ENCODE assay signal across 22 cellular contexts in the genomic region with DNA sequence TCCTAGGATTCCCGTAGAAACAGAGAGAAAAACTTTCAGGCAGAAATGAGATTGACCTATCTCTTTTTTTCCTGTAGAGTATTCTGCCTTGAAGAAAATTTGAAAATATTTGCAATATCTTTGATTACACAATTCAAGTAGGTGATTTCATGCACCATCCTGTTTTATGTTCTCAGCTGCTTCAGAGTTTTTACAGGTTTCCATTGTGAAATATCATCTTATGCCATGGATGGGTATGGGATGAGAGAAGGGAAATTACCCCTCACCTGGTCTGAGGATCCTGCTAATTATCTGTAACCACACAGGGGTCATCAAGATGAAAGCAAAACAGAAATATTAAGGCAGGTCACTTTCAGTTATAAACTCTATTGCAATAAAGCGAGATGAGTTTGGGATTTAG.
"Had no signal": no experiment of that assay in that cellular context is flagged by ENCODE, and none has a peak within 500 bp of the region (broad histone marks: within the 10 kb centered on the region; RNA-seq: fewer than 3 reads in every experiment).

No MANE protein-coding gene starts in this region.

- H3K9me3 Mint-ChIP-seq: activated CD4-positive, alpha-beta T cell treated with anti-CD3 and anti-CD28 coated beads, Interleukin-2, amount 10 ng/mL, durations not matched to agents 24 days and 14 days; activated CD8-positive, alpha-beta T cell treated with anti-CD3 and anti-CD28 coated beads for 36 hours; activated naive CD4-positive, alpha-beta T cell treated with anti-CD3 and anti-CD28 coated beads for 36 hours; activated naive CD8-positive, alpha-beta T cell treated with anti-CD3 and anti-CD28 coated beads, Interleukin-2, amount 50 U/mL, for 24 hours; activated T-helper 2 cell treated with anti-CD3 and anti-CD28 coated beads, Interferon-gamma antibody, Interleukin-2, Interleukin-4, amounts not matched to agents 10 μg/mL and 5 μg/mL and 100 μg/mL, durations not matched to agents 14 hours and 24 hours and 36 hours; memory B cell; neural progenitor cell; stimulated activated memory B cell treated with anti-CD40 and anti-IgM and Interleukin-4, amounts not matched to agents 10 μg/mL and 1 μg/mL and 100 μg/mL, for 72 hours had no signal

- H3K27ac Mint-ChIP-seq: activated CD4-positive, alpha-beta T cell treated with anti-CD3 and anti-CD28 coated beads, Interleukin-2, amount 10 ng/mL, durations not matched to agents 24 days and 14 days; activated CD8-positive, alpha-beta T cell treated with anti-CD3 and anti-CD28 coated beads for 36 hours; activated naive CD4-positive, alpha-beta T cell treated with anti-CD3 and anti-CD28 coated beads for 36 hours; activated naive CD8-positive, alpha-beta T cell treated with anti-CD3 and anti-CD28 coated beads, Interleukin-2, amount 50 U/mL, for 24 hours; activated T-helper 2 cell treated with anti-CD3 and anti-CD28 coated beads, Interferon-gamma antibody, Interleukin-2, Interleukin-4, amounts not matched to agents 10 μg/mL and 5 μg/mL and 100 μg/mL, durations not matched to agents 14 hours and 24 hours and 36 hours; memory B cell; naive thymus-derived CD4-positive, alpha-beta T cell; neural progenitor cell; stimulated activated memory B cell treated with anti-CD40 and anti-IgM and Interleukin-4, amounts not matched to agents 10 μg/mL and 1 μg/mL and 100 μg/mL, for 72 hours had no signal

- H3K9me3 ChIP-seq: mucosa of descending colon, pancreas, right lobe of liver, thoracic aorta, upper lobe of right lung had no signal

- H3K4me1 ChIP-seq: neural progenitor cell, pancreas, right lobe of liver, upper lobe of right lung had no signal

- H3K27ac ChIP-seq: brain microvascular endothelial cell, coronary artery, neural progenitor cell, pancreas, right lobe of liver, thoracic aorta, upper lobe of right lung had no signal

- H3K27me3 ChIP-seq: brain microvascular endothelial cell, neural progenitor cell, pancreas, right lobe of liver, upper lobe of right lung had no signal

- H3K4me1 Mint-ChIP-seq: activated CD4-positive, alpha-beta T cell treated with anti-CD3 and anti-CD28 coated beads, Interleukin-2, amount 10 ng/mL, durations not matched to agents 24 days and 14 days; memory B cell; naive thymus-derived CD4-positive, alpha-beta T cell; neural progenitor cell had no signal

- H3K36me3 ChIP-seq: brain microvascular endothelial cell, neural progenitor cell, pancreas, right lobe of liver, thoracic aorta, upper lobe of right lung had no signal

- H3K36me3 Mint-ChIP-seq: memory B cell; naive thymus-derived CD4-positive, alpha-beta T cell; neural progenitor cell; stimulated activated memory B cell treated with anti-CD40 and anti-IgM and Interleukin-4, amounts not matched to agents 10 μg/mL and 1 μg/mL and 100 μg/mL, for 72 hours had no signal

- H3K4me3 Mint-ChIP-seq: activated CD4-positive, alpha-beta T cell treated with anti-CD3 and anti-CD28 coated beads, Interleukin-2, amount 10 ng/mL, durations not matched to agents 24 days and 14 days; activated CD8-positive, alpha-beta T cell treated with anti-CD3 and anti-CD28 coated beads for 36 hours; activated naive CD4-positive, alpha-beta T cell treated with anti-CD3 and anti-CD28 coated beads for 36 hours; activated naive CD8-positive, alpha-beta T cell treated with anti-CD3 and anti-CD28 coated beads, Interleukin-2, amount 50 U/mL, for 24 hours; memory B cell; naive thymus-derived CD4-positive, alpha-beta T cell; neural progenitor cell; stimulated activated memory B cell treated with anti-CD40 and anti-IgM and Interleukin-4, amounts not matched to agents 10 μg/mL and 1 μg/mL and 100 μg/mL, for 72 hours had no signal

- DNase-seq: activated CD4-positive, alpha-beta T cell treated with anti-CD3 and anti-CD28 coated beads, Interleukin-2, amount 10 ng/mL, durations not matched to agents 24 days and 14 days; activated CD8-positive, alpha-beta T cell treated with anti-CD3 and anti-CD28 coated beads for 36 hours; activated naive CD4-positive, alpha-beta T cell treated with anti-CD3 and anti-CD28 coated beads for 36 hours; activated naive CD8-positive, alpha-beta T cell treated with anti-CD3 and anti-CD28 coated beads, Interleukin-2, amount 50 U/mL, for 24 hours; activated T-cell treated with anti-CD3 and anti-CD28 coated beads, Interleukin-2, amount 50 U/mL, for 1 hour; aorta; brain microvascular endothelial cell; left ventricle myocardium superior; mucosa of descending colon; naive thymus-derived CD4-positive, alpha-beta T cell; pancreas; right lobe of liver; stimulated activated CD4-positive, alpha-beta T cell treated with anti-CD3 and anti-CD28 coated beads, Interleukin-4, amount 100 ng/mL, for 4 hours; T1000; upper lobe of right lung had no signal

- FAIRE-seq: endometrium, pancreas had no signal

- H3K4me3 ChIP-seq: coronary artery, mucosa of descending colon, neural progenitor cell, pancreas, right lobe of liver, thoracic aorta, upper lobe of right lung had no signal
